In genomic region chr17:59802160-59802559, GRCh38 we compare ENCODE assay signal across 29 cellular contexts.
"Had no signal": no experiment of that assay in that cellular context is flagged by ENCODE, and none has a peak within 500 bp of the region (broad histone marks: within the 10 kb centered on the region; RNA-seq: fewer than 3 reads in every experiment).

No MANE protein-coding gene starts in this region.

- H3K27ac Mint-ChIP-seq: activated CD4-positive, alpha-beta memory T cell treated with anti-CD3 and anti-CD28 coated beads for 36 hours; activated CD4-positive, alpha-beta T cell treated with anti-CD3 and anti-CD28 coated beads, Interleukin-2, amount 10 ng/mL, durations not matched to agents 24 days and 14 days; activated naive CD4-positive, alpha-beta T cell treated with anti-CD3 and anti-CD28 coated beads, Interleukin-2, amount 10 ng/mL, durations not matched to agents 7 days and 5 days; activated naive CD8-positive, alpha-beta T cell treated with anti-CD3 and anti-CD28 coated beads, Interleukin-2, amount 10 ng/mL, durations not matched to agents 7 days and 5 days; activated T-helper 1 cell treated with anti-CD3 and anti-CD28 coated beads, Interleukin-12 subunit alpha, Interleukin-12 subunit beta, Interleukin-2, Interleukin-4 antibody, amounts not matched to agents 30 ng/mL and 10 ng/mL and 1 ng/mL, durations not matched to agents 14 hours and 24 hours and 36 hours; natural killer cell; neural progenitor cell had no signal

- H3K4me2 ChIP-seq: neural progenitor cell had no signal

- H2AFZ ChIP-seq: neural progenitor cell had no signal

- H3K27me3 Mint-ChIP-seq: activated CD4-positive, alpha-beta memory T cell treated with anti-CD3 and anti-CD28 coated beads for 36 hours; activated CD4-positive, alpha-beta T cell treated with anti-CD3 and anti-CD28 coated beads, Interleukin-2, amount 10 ng/mL, durations not matched to agents 24 days and 14 days; activated naive CD4-positive, alpha-beta T cell treated with anti-CD3 and anti-CD28 coated beads, Interleukin-2, amount 10 ng/mL, durations not matched to agents 7 days and 5 days; activated naive CD8-positive, alpha-beta T cell treated with anti-CD3 and anti-CD28 coated beads, Interleukin-2, amount 10 ng/mL, durations not matched to agents 7 days and 5 days; progenitor cell of endocrine pancreas; T-helper 17 cell had no signal

- H3K4me3 Mint-ChIP-seq: activated CD4-positive, alpha-beta memory T cell treated with anti-CD3 and anti-CD28 coated beads for 36 hours; activated CD4-positive, alpha-beta T cell treated with anti-CD3 and anti-CD28 coated beads, Interleukin-2, amount 10 ng/mL, durations not matched to agents 24 days and 14 days; activated naive CD4-positive, alpha-beta T cell treated with anti-CD3 and anti-CD28 coated beads, Interleukin-2, amount 10 ng/mL, durations not matched to agents 7 days and 5 days; activated naive CD8-positive, alpha-beta T cell treated with anti-CD3 and anti-CD28 coated beads, Interleukin-2, amount 10 ng/mL, durations not matched to agents 7 days and 5 days; activated T-helper 1 cell treated with anti-CD3 and anti-CD28 coated beads, Interleukin-12 subunit alpha, Interleukin-12 subunit beta, Interleukin-2, Interleukin-4 antibody, amounts not matched to agents 30 ng/mL and 10 ng/mL and 1 ng/mL, durations not matched to agents 14 hours and 24 hours and 36 hours; natural killer cell; neural progenitor cell; T-helper 17 cell had no signal

- H3K27me3 ChIP-seq: brain microvascular endothelial cell, esophagus muscularis mucosa, foreskin keratinocyte, heart left ventricle, neural progenitor cell, sigmoid colon, tibial nerve had no signal

- DNase-seq: activated CD4-positive, alpha-beta memory T cell treated with anti-CD3 and anti-CD28 coated beads for 36 hours; activated CD8-positive, alpha-beta memory T cell treated with anti-CD3 and anti-CD28 coated beads, Interleukin-2, amount 50 U/mL, for 4 hours; activated effector memory CD4-positive, alpha-beta T cell treated with anti-CD3 and anti-CD28 coated beads, Interleukin-2, amount 50 U/mL, for 16 hours; activated naive CD4-positive, alpha-beta T cell treated with anti-CD3 and anti-CD28 coated beads, Interleukin-2, amount 10 ng/mL, durations not matched to agents 7 days and 5 days; activated naive CD8-positive, alpha-beta T cell treated with anti-CD3 and anti-CD28 coated beads, Interleukin-2, amount 10 ng/mL, durations not matched to agents 7 days and 5 days; activated T-cell treated with anti-CD3 and anti-CD28 coated beads, Interleukin-2, amount 50 U/mL, for 1 hour; brain microvascular endothelial cell; cortex of kidney; foreskin keratinocyte; heart left ventricle; lower lobe of right lung; mesenchymal stem cell; natural killer cell; retina; sigmoid colon; small intestine; stimulated activated CD4-positive, alpha-beta T cell treated with anti-CD3 and anti-CD28 coated beads, Interleukin-1b, Interleukin-23, amount 100 ng/mL, for 48 hours; stimulated activated naive CD4-positive, alpha-beta T cell; T-helper 17 cell; T1000; WERI-Rb-1 had no signal

- H3K4me3 ChIP-seq: esophagus muscularis mucosa, heart left ventricle, lower lobe of right lung, neural progenitor cell, sigmoid colon, tibial nerve had no signal

- H3K4me1 Mint-ChIP-seq: neural progenitor cell had no signal

- FAIRE-seq: astrocyte, small intestine had no signal

- H3K27ac ChIP-seq: esophagus muscularis mucosa, foreskin keratinocyte, lower lobe of right lung, neural progenitor cell, sigmoid colon, tibial nerve, WERI-Rb-1 had no signal

- H3K4me1 ChIP-seq: foreskin keratinocyte had no signal

- H3K9ac ChIP-seq: neural progenitor cell had no signal

- H3K36me3 ChIP-seq: brain microvascular endothelial cell, esophagus muscularis mucosa, heart left ventricle, lower lobe of right lung, neural progenitor cell, sigmoid colon, WERI-Rb-1 had no signal

- ATAC-seq: activated CD4-positive, CD25-positive, alpha-beta regulatory T cell treated with anti-CD3 and anti-CD28 coated beads, Interleukin-2, amount 50 U/mL, for 24 hours; foreskin keratinocyte; heart left ventricle; lower lobe of right lung; natural killer cell; T-helper 17 cell had no signal

- H3K9me3 ChIP-seq: esophagus muscularis mucosa, heart left ventricle, lower lobe of right lung, sigmoid colon, tibial nerve had no signal

- H3K36me3 Mint-ChIP-seq: natural killer cell, neural progenitor cell had no signal

- H3K9me3 Mint-ChIP-seq: activated CD4-positive, alpha-beta memory T cell treated with anti-CD3 and anti-CD28 coated beads for 36 hours; activated CD4-positive, alpha-beta T cell treated with anti-CD3 and anti-CD28 coated beads, Interleukin-2, amount 10 ng/mL, durations not matched to agents 24 days and 14 days; activated naive CD4-positive, alpha-beta T cell treated with anti-CD3 and anti-CD28 coated beads, Interleukin-2, amount 10 ng/mL, durations not matched to agents 7 days and 5 days; activated naive CD8-positive, alpha-beta T cell treated with anti-CD3 and anti-CD28 coated beads, Interleukin-2, amount 10 ng/mL, durations not matched to agents 7 days and 5 days; activated T-helper 1 cell treated with anti-CD3 and anti-CD28 coated beads, Interleukin-12 subunit alpha, Interleukin-12 subunit beta, Interleukin-2, Interleukin-4 antibody, amounts not matched to agents 30 ng/mL and 10 ng/mL and 1 ng/mL, durations not matched to agents 14 hours and 24 hours and 36 hours; natural killer cell; neural progenitor cell had no signal
